Comparison of ENCODE assay signal across 1 cellular context in genomic region chrX:110146521-110146920, GRCh38.
TF ChIP-seq lines count a peak whose summit lies in the region.

No MANE protein-coding gene starts in this region.

TF ChIP-seq in HCT116, 20 proteins besides CTCF, POLR2A, EP300 and RAD21 (continued from another document):
- TF ChIP-seq REST (IDR thresholded peaks at IDR 0.05; ENCODE audit: low read depth) (no peak), JUND (IDR thresholded peaks at IDR 0.05) (no peak), ZFX (IDR thresholded peaks at IDR 0.05) (no peak)
